8 cellular contexts compared by ENCODE assay signal in genomic region chr21:45080639-45081414, GRCh38. TPM values are rescaled to one million over a fixed set of nuclear protein-coding genes. Genes with fewer than 3 reads are reported as not detected.
A peak's percentile ranks its signal among the peaks of the same experiment; 100 is the strongest.
DNase-seq lines count a peak whose midpoint lies in the region; ATAC-seq and TF ChIP-seq lines count a peak whose summit lies in the region.

No MANE protein-coding gene starts in this region.

- CTCF ChIA-PET in HEK293 (lab: Yijun Ruan, JAX) = interaction anchor here (1.1 to 6.8 kb wide), 3 partner anchors 18 to 57 kb away, joined by 4 to 61 read pairs (median 19); no protein-coding TSS in a partner anchor

- H3K36me3 ChIP-seq in HEK293 (ENCODE audit: control insufficient read depth in 2 of 2, insufficient read depth in 1 of 2, low read length in 2 of 2) = peaks cover 0 to 6% of the 10 kb centered on the region in 2 experiments; a peak in 1 of 3 replicates
- H3K36me3 ChIP-seq in sigmoid colon = no peaks in the 10 kb centered on the region

- DNase-seq in activated CD4-positive, alpha-beta T cell treated with anti-CD3 and anti-CD28 coated beads for 4 hours = peak; percentile 44 to 48
- peak; percentile 38 for DNase-seq in effector CD4-positive, alpha-beta T cell
- DNase-seq in sigmoid colon (peak; percentile 88), NCI-H1694 (lab: John Stamatoyannopoulos, UW) (no peak), SKM-1 (lab: John Stamatoyannopoulos, UW; ENCODE audit: unreplicated experiment) (no peak)

- H3K4me1 ChIP-seq in HEK293 (ENCODE audit: control insufficient read depth, insufficient read depth, low read length) (no peaks in the 10 kb centered on the region), sigmoid colon (peaks cover 0 to 92% (median 73%) of the 10 kb centered on the region in 4 donors)

- TF ChIP-seq POLR2A in sigmoid colon (IDR thresholded peaks at IDR 0.05) = no peak

- POLR2A ChIA-PET in HEK293 (lab: Yijun Ruan, JAX) = no interaction called here

- intact Hi-C loops in sigmoid colon (cut with DNase I) = loop anchor here (2.0 kb wide), 1 partner anchor 42 kb away; no protein-coding TSS in a partner anchor

- no peak for TF ChIP-seq CTCF in HEK293 (tag by site-specific recombination; IDR thresholded peaks at IDR 0.05)
- no peak for TF ChIP-seq CTCF in sigmoid colon (IDR thresholded peaks at IDR 0.05)

- WGBS in sigmoid colon, 2 donors = 68 to 84% methylated on average over 8 of the region's 8 CpGs

- ATAC-seq in HG02759 (IDR thresholded peaks at IDR 0.05; ENCODE audit: unreplicated experiment) (no peak), HG02981 (IDR thresholded peaks at IDR 0.05; ENCODE audit: unreplicated experiment) (no peak)

- H3K27ac ChIP-seq in HEK293 (ENCODE audit: extremely low read depth, low read depth, low read length) (no peak overlapping the region), sigmoid colon (peak overlapping the region; percentile 58 to 82 (median 74))

- peak in 3 of 4 donors; percentile 30 to 64 (median 46) for TF ChIP-seq EP300 in sigmoid colon (IDR thresholded peaks at IDR 0.05)

- H3K9me3 ChIP-seq in HEK293 (ENCODE audit: control insufficient read depth, insufficient read depth, low read depth, low read length) (no peaks in the 10 kb centered on the region), sigmoid colon (no peaks in the 10 kb centered on the region)

- H3K4me3 ChIP-seq in HEK293 (ENCODE audit: low read depth, low read length) (no peak overlapping the region), sigmoid colon (no peak overlapping the region)

- no peaks in the 10 kb centered on the region for H3K27me3 ChIP-seq in sigmoid colon

TF ChIP-seq in HEK293, 187 proteins besides CTCF, POLR2A, EP300 and RAD21:
- peak; percentile 78 for TF ChIP-seq SCRT2 (tag by site-specific recombination; IDR thresholded peaks at IDR 0.05)
- TF ChIP-seq ZNF174 (tag by site-specific recombination; IDR thresholded peaks at IDR 0.05) = no peak
- no peak for TF ChIP-seq ZNF768 (tag by site-specific recombination; IDR thresholded peaks at IDR 0.05)
- peak; percentile 14; the same call in 1 of the 2 replicates for TF ChIP-seq ZBTB17 (tag by site-specific recombination; IDR thresholded peaks at IDR 0.05)
- peak; percentile 22; the same call in 1 of the 2 replicates for TF ChIP-seq SP7 (tag by site-specific recombination; IDR thresholded peaks at IDR 0.05)

RNA-seq across cellular contexts. Expression of gene ADARB1, which starts 6.4 kb away (rescaled TPM):
- total RNA-seq in sigmoid colon = 100 to 1,000 TPM in 1 of 4 donors, 10 to 100 TPM in 3; 41.3 to 102 (median 71.0) TPM
- polyA plus RNA-seq in sigmoid colon = 1 to 10 TPM in 2 of 3 donors, under 1 TPM in 1; 0.92 to 7.5 (median 2.4) TPM

Comparison
In these comparisons a context has a peak if more than half of its experiments do, and no peak if none do; other contexts are left out.
1. DNase-seq: peak in activated CD4-positive, alpha-beta T cell treated with anti-CD3 and anti-CD28 coated beads for 4 hours (2 of 2), effector CD4-positive, alpha-beta T cell (single experiment) and sigmoid colon (single experiment); none in NCI-H1694 (single experiment) and SKM-1 (single experiment).